In genomic region chr11:71792621-71793235, GRCh38 we compare ENCODE assay signal across 9 cellular contexts. TPM values are rescaled to one million over a fixed set of nuclear protein-coding genes. Genes with fewer than 3 reads are reported as not detected.
A peak's percentile ranks its signal among the peaks of the same experiment; 100 is the strongest.
DNase-seq lines count a peak whose midpoint lies in the region; ATAC-seq, FAIRE-seq and TF ChIP-seq lines count a peak whose summit lies in the region.
"Not testable (repeated sequence)": the region's sequence is repeated elsewhere in the genome, so short reads cannot be mapped to it uniquely, and the experiment has no call there.
"Had no signal": no experiment of that assay in that cellular context is flagged by ENCODE, and none has a peak within 500 bp of the region (broad histone marks: within the 10 kb centered on the region; RNA-seq: fewer than 3 reads in every experiment).

No MANE protein-coding gene starts in this region.

- DNase-seq in CD8-positive, alpha-beta memory T cell, result peak; percentile 33 to 72 (median 50)
- DNase-seq in HTR-8/SVneo (ENCODE audit: insufficient read length, low spot score), result peak; percentile 13
- not testable (repeated sequence) for DNase-seq in Panc1 (ENCODE audit: low read depth, low spot score)
- DNase-seq in activated CD4-positive, alpha-beta T cell treated with anti-CD3 and anti-CD28 coated beads, Interleukin-2, amount 50 U/mL, for 4 hours, result peak; percentile 48 to 53
- peak; percentile 57 to 73 (median 60) for DNase-seq in body of pancreas
- peak; percentile 43 for DNase-seq in glomerular visceral epithelial cell (ENCODE audit: extremely low spot score)
- DNase-seq in stimulated activated naive CD4-positive, alpha-beta T cell treated with Interleukin-2 at 50 U/mL for 16 hours (lab: John Stamatoyannopoulos, UW), result peak; percentile 41

- CTCF ChIA-PET in CD8-positive, alpha-beta memory T cell (lab: Charles Lee), result interaction anchor here (1.2 kb wide), 1 partner anchor 21 kb away, joined by 3 read pairs; no protein-coding TSS in a partner anchor
- CTCF ChIA-PET in Panc1 (lab: Charles Lee), result not testable (repeated sequence)

- peak overlapping the region in 1 of 7 donors; percentile 21 for H3K4me3 Mint-ChIP-seq in CD8-positive, alpha-beta memory T cell
- H3K4me3 Mint-ChIP-seq in nephron, result peak overlapping the region in 2 of 3 experiments; percentile 56 to 63

- H3K27ac ChIP-seq in CD8-positive, alpha-beta memory T cell (ENCODE audit: low read depth, low read length); Panc1 (ENCODE audit: low read length); body of pancreas: not testable (repeated sequence)

- H3K4me1 Mint-ChIP-seq in CD8-positive, alpha-beta memory T cell, result peaks cover 9 to 14% (median 10%) of the 10 kb centered on the region in 3 donors
- peaks cover 18% of the 10 kb centered on the region for H3K4me1 Mint-ChIP-seq in nephron

- not testable (repeated sequence) for H3K4me3 ChIP-seq in CD8-positive, alpha-beta memory T cell (ENCODE audit: low read length); Panc1 (ENCODE audit: low read depth in 2 of 2, low read length in 2 of 2); body of pancreas

- peaks cover 0 to 15% (median 2%) of the 10 kb centered on the region in 3 donors for H3K36me3 Mint-ChIP-seq in CD8-positive, alpha-beta memory T cell
- not testable (repeated sequence) for H3K36me3 Mint-ChIP-seq in nephron (ENCODE audit: low read depth)

- not testable (repeated sequence) for BruUV-seq in Panc1 (replicated peaks; lab: Mats Ljungman, UMichigan)

- not testable (repeated sequence) for FAIRE-seq in HTR-8/SVneo (lab: Jason Lieb, UNC)

- H3K27me3 ChIP-seq in CD8-positive, alpha-beta memory T cell (ENCODE audit: insufficient read depth, low read length, poor library complexity, severe bottlenecking); Panc1 (ENCODE audit: control insufficient read depth, insufficient read depth, low read length); body of pancreas: not testable (repeated sequence)

- not testable (repeated sequence) for H3K9me3 ChIP-seq in CD8-positive, alpha-beta memory T cell (ENCODE audit: low read length); Panc1 (ENCODE audit: control insufficient read depth, insufficient read depth, low read depth, low read length); body of pancreas

- intact Hi-C loops in Panc1 (cut with micrococcal nuclease; ENCODE audit: unreplicated experiment); body of pancreas (cut with DNase I): not testable (repeated sequence)

- POLR2A ChIA-PET in CD8-positive, alpha-beta memory T cell (lab: Charles Lee); Panc1 (lab: Charles Lee): not testable (repeated sequence)

- H3K36me3 ChIP-seq in CD8-positive, alpha-beta memory T cell (ENCODE audit: insufficient read depth, low read length); Panc1 (ENCODE audit: control insufficient read depth, insufficient read depth, low read length); body of pancreas (replicated peaks in 1 of 2; ENCODE audit: insufficient read depth in 1 of 2, low read depth in 2 of 2): not testable (repeated sequence)

- H3K4me1 ChIP-seq in CD8-positive, alpha-beta memory T cell (ENCODE audit: insufficient read depth, low read length); Panc1 (ENCODE audit: control insufficient read depth, insufficient read depth, low read length); body of pancreas: not testable (repeated sequence)

- H3K27ac Mint-ChIP-seq in CD8-positive, alpha-beta memory T cell, result peak overlapping the region in 4 of 8 donors; percentile 33 to 86 (median 46)
- H3K27ac Mint-ChIP-seq in nephron, result not testable (repeated sequence)

- WGBS in body of pancreas, 2 donors, result 59 to 77% methylated on average over 4 to 6 of the region's 6 CpGs

- TF ChIP-seq POLR2A in body of pancreas (IDR thresholded peaks at IDR 0.05), result not testable (repeated sequence)

- not testable (repeated sequence) for ATAC-seq in Panc1, body of pancreas

- in situ Hi-C loops in Panc1 (cut with HindIII; ENCODE audit: low pct_unique_long_range_greater_than_20kb, low sequenced_read_pairs), result not testable (repeated sequence)

- H3K27me3 Mint-ChIP-seq in CD8-positive, alpha-beta memory T cell; nephron (ENCODE audit: low read depth): not testable (repeated sequence)

- TF ChIP-seq CTCF in Panc1 (IDR thresholded peaks at IDR 0.05), result peak; percentile 85
- peak; percentile 19 to 74 (median 65) for TF ChIP-seq CTCF in body of pancreas (IDR thresholded peaks at IDR 0.05)
- peak; percentile 42 to 51 (median 43) for TF ChIP-seq CTCF in nephron (IDR thresholded peaks at IDR 0.05; ENCODE audit: unreplicated experiment in 3 of 3)

- not testable (repeated sequence) for H3K9me3 Mint-ChIP-seq in CD8-positive, alpha-beta memory T cell; nephron

RNA-seq across cellular contexts. Expression of gene DEFB108B, which starts 40.3 kb away (rescaled TPM):
- total RNA-seq in CD8-positive, alpha-beta memory T cell, result not detected
- not detected for polyA plus RNA-seq in CD8-positive, alpha-beta memory T cell
- total RNA-seq in Panc1 (2021; ENCODE audit: unreplicated experiment), result not detected
- polyA plus RNA-seq in Panc1 (2012; ENCODE audit: insufficient read length), result not detected
- not detected for total RNA-seq in body of pancreas
- total RNA-seq: T-helper 1 cell treated with Interleukin-12 subunit alpha and Interleukin-12 subunit beta and Interleukin-4 antibody, amounts not matched to agents 30 ng/mL and 1 ng/mL, for 36 hours had no signal
